In genomic region chrX:63686878-63687714, GRCh38 we compare ENCODE assay signal across 9 cellular contexts.
A peak's percentile ranks its signal among the peaks of the same experiment; 100 is the strongest.
DNase-seq lines count a peak whose midpoint lies in the region; ATAC-seq and TF ChIP-seq lines count a peak whose summit lies in the region.
"Had no signal": no experiment of that assay in that cellular context is flagged by ENCODE, and none has a peak within 500 bp of the region (broad histone marks: within the 10 kb centered on the region; RNA-seq: fewer than 3 reads in every experiment).

No MANE protein-coding gene starts in this region.

- in situ Hi-C loops in T47D (cut with HindIII; ENCODE audit: low pct_unique_long_range_greater_than_20kb, low sequenced_read_pairs) = no loop called here

- H3K4me3 ChIP-seq in AG10803 (ENCODE audit: low read length) (no peak overlapping the region), NT2/D1 (ENCODE audit: insufficient read length, low read depth) (no peak overlapping the region)

- TF ChIP-seq CTCF in AG10803 (conservative IDR thresholded peaks at IDR 0.05; ENCODE audit: low read length) (peak; percentile 81), GM12873 (IDR thresholded peaks at IDR 0.05; ENCODE audit: insufficient read depth, low read depth, low read length, missing control alignments) (peak; percentile 89), omental fat pad (IDR thresholded peaks at IDR 0.05) (no peak)

- H3K4me1 ChIP-seq in NT2/D1 (ENCODE audit: insufficient read depth, insufficient read length) = no peaks in the 10 kb centered on the region

- no peak overlapping the region for H3K9ac ChIP-seq in NT2/D1 (ENCODE audit: insufficient read length, low read depth)

- H3K27me3 ChIP-seq in NT2/D1 (ENCODE audit: insufficient read depth, insufficient read length) = no peaks in the 10 kb centered on the region

- DNase-seq in AG10803 (ENCODE audit: low read depth) = peak; percentile 64
- DNase-seq in NT2/D1 (ENCODE audit: low read depth, low spot score) = peak; percentile 47
- peak; percentile 1 to 46 for DNase-seq in T47D (ENCODE audit: low read depth in 1 of 2, low spot score in 1 of 2)
- peak; percentile 43 for DNase-seq in left kidney (ENCODE audit: low read depth, low spot score)
- no peak for DNase-seq in omental fat pad (ENCODE audit: low spot score)

- no peaks in the 10 kb centered on the region for H3K36me3 ChIP-seq in NT2/D1 (ENCODE audit: insufficient read depth, insufficient read length, low read length)

- H3K9me3 ChIP-seq in NT2/D1 (ENCODE audit: insufficient read depth, low read length) = no peaks in the 10 kb centered on the region

- ATAC-seq in HG03025 (IDR thresholded peaks at IDR 0.05; ENCODE audit: low FRiP score, unreplicated experiment) (peak; percentile 79), omental fat pad (ENCODE audit: low FRiP score) (no peak), GM21367 (IDR thresholded peaks at IDR 0.05; ENCODE audit: unreplicated experiment) (no peak)
- ATAC-seq: T-cell had no signal

Comparison
In these comparisons a context has a peak if more than half of its experiments do, and no peak if none do; other contexts are left out.
1. CTCF ChIP-seq: peak in AG10803 (single experiment) and GM12873 (single experiment); none in omental fat pad (0 of 3).